Comparison of ENCODE assay signal across 15 cellular contexts in genomic region chr10:97522071-97522470, GRCh38. TPM values are rescaled to one million over a fixed set of nuclear protein-coding genes. Genes with fewer than 3 reads are reported as not detected.
DNase-seq lines count a peak whose midpoint lies in the region; ATAC-seq, FAIRE-seq and TF ChIP-seq lines count a peak whose summit lies in the region.
"Had no signal": no experiment of that assay in that cellular context is flagged by ENCODE, and none has a peak within 500 bp of the region (broad histone marks: within the 10 kb centered on the region; RNA-seq: fewer than 3 reads in every experiment).

No MANE protein-coding gene starts in this region.

- no peak overlapping the region for H2BK12ac ChIP-seq in H1 (ENCODE audit: low read depth, low read length)

- CTCF ChIA-PET in H1 (lab: Charles Lee; ENCODE audit: partially characterized antibody) = interaction anchor here (0.6 to 19.6 kb wide), 15 partner anchors 11 to 190 kb away, joined by 3 to 283 read pairs (median 6); partner anchors contain the start of genes ANKRD2 and UBTD1

- ATAC-seq in upper lobe of left lung (ENCODE audit: low FRiP score in 2 of 2) = no peak

- H3K36me3 Mint-ChIP-seq in neural progenitor cell = peaks cover 2% of the 10 kb centered on the region
- H3K36me3 Mint-ChIP-seq: CD4-positive, alpha-beta memory T cell had no signal

- H3K4me2 ChIP-seq in H1 (ENCODE audit: insufficient read depth in 1 of 2, low read depth in 2 of 2, low read length in 2 of 2) = no peak overlapping the region; a peak in 1 of 4 replicates
- H3K4me2 ChIP-seq in neural progenitor cell = no peak overlapping the region

- TF ChIP-seq RAD21 in H1 (IDR thresholded peaks at IDR 0.05 in 1 of 2, conservative IDR thresholded peaks at IDR 0.05 in 1 of 2; ENCODE audit: low read depth in 2 of 2, low read length in 2 of 2) = no peak

- H4K91ac ChIP-seq in H1 (replicated peaks; ENCODE audit: insufficient read length, low read length) = peak overlapping the region; percentile 30

- H3K9ac ChIP-seq in H1 (replicated peaks in 1 of 4; ENCODE audit: extremely low read depth in 1 of 4, low read depth in 3 of 4, low read length in 3 of 4) (no peak overlapping the region; a peak in 1 of 7 replicates), neural progenitor cell (no peak overlapping the region)

- H2AFZ ChIP-seq in H1 (ENCODE audit: low read length) (no peak overlapping the region), neural progenitor cell (replicated peaks) (no peak overlapping the region)

- WGBS in H1 (ENCODE audit: extremely low coverage in 1 of 2, insufficient coverage in 1 of 2, insufficient read length in 1 of 2, insufficient replicate concordance in 2 of 2, low coverage in 1 of 2, low lambda C conversion rate in 2 of 2, missing lambda C conversion rate in 1 of 2), 2 experiments = 94% methylated on average over 6 of the region's 6 CpGs; no CpG with 5 or more reads in 1 of the 2 experiments
- 39 to 64% methylated on average over 6 of the region's 6 CpGs for WGBS in upper lobe of left lung, 2 donors

- H3K79me2 ChIP-seq in H1 (ENCODE audit: control insufficient read depth in 1 of 2, insufficient read depth in 2 of 2, low read length in 2 of 2) = peaks cover 0 to 32% of the 10 kb centered on the region in 2 experiments; a peak in 2 of 4 replicates
- H3K79me2 ChIP-seq in neural progenitor cell (ENCODE audit: low read depth) = peaks cover 5% of the 10 kb centered on the region

- H4K20me1 ChIP-seq in H1 (replicated peaks in 1 of 2; ENCODE audit: control insufficient read depth in 1 of 2, insufficient read depth in 2 of 2, low read length in 2 of 2) (peaks cover 0 to 1% of the 10 kb centered on the region in 2 experiments), neural progenitor cell (ENCODE audit: low read depth) (peaks cover 6% of the 10 kb centered on the region)

- POLR2A ChIA-PET in H1 (lab: Charles Lee; ENCODE audit: partially characterized antibody) = interaction anchor here (0.8 to 3.4 kb wide), 9 partner anchors 10 to 61 kb away, joined by 3 to 12 read pairs (median 6); partner anchors contain the start of gene UBTD1

- no peak overlapping the region for H3K23ac ChIP-seq in H1 (ENCODE audit: insufficient read length)

- in situ Hi-C loops in brain microvascular endothelial cell (cut with HindIII; ENCODE audit: low pct_ligation_motif_present, low sequenced_read_pairs) = no loop called here

- H4K8ac ChIP-seq in H1 (ENCODE audit: extremely low read depth, insufficient read depth, low read length) = no peak overlapping the region

- H3F3A ChIP-seq in neural progenitor cell (ENCODE audit: low read depth) = no peaks in the 10 kb centered on the region

- H3K27me3 Mint-ChIP-seq in neural progenitor cell (ENCODE audit: insufficient read depth, low read depth) = peaks cover 7% of the 10 kb centered on the region

- no peak for FAIRE-seq in H1 (lab: Jason Lieb, UNC)

- H2BK120ac ChIP-seq in H1 (replicated peaks; ENCODE audit: low read depth, low read length) = no peak overlapping the region

- H3K4me3 Mint-ChIP-seq in neural progenitor cell = no peak overlapping the region
- H3K4me3 Mint-ChIP-seq: CD4-positive, alpha-beta memory T cell had no signal

- no peak overlapping the region for H3K14ac ChIP-seq in H1 (ENCODE audit: insufficient read length)

- no peak overlapping the region for H3K18ac ChIP-seq in H1 (ENCODE audit: extremely low read depth, low read length)

- H3K4me1 Mint-ChIP-seq in neural progenitor cell = peaks cover 13% of the 10 kb centered on the region
- H3K4me1 Mint-ChIP-seq: CD4-positive, alpha-beta memory T cell had no signal

- H4K5ac ChIP-seq in H1 (ENCODE audit: insufficient read length, low read depth, low read length) = no peak overlapping the region

- no peak overlapping the region for H3K4me3 ChIP-seq in H1 (ENCODE audit: extremely low read depth in 1 of 4, insufficient read depth in 2 of 4, low read depth in 3 of 4, low read length in 4 of 4)
- no peak overlapping the region for H3K4me3 ChIP-seq in right atrium auricular region
- H3K4me3 ChIP-seq in neural progenitor cell = no peak overlapping the region
- H3K4me3 ChIP-seq in upper lobe of left lung = no peak overlapping the region
- no peak overlapping the region for H3K4me3 ChIP-seq in brain microvascular endothelial cell (ENCODE audit: low read depth, low read length)
- no peak overlapping the region for H3K4me3 ChIP-seq in foreskin fibroblast (ENCODE audit: low read depth in 1 of 2, low read length in 2 of 2)

- H3K79me1 ChIP-seq in H1 (ENCODE audit: low read depth, low read length) = peaks cover 21% of the 10 kb centered on the region

- H3K27ac Mint-ChIP-seq in neural progenitor cell = peak overlapping the region; percentile 1

- H2BK5ac ChIP-seq in H1 (ENCODE audit: low read depth, low read length) = no peak overlapping the region

- no peak overlapping the region for H3K27ac ChIP-seq in H1 (ENCODE audit: low read depth, low read length)
- H3K27ac ChIP-seq in right atrium auricular region = peak overlapping the region; percentile 27 to 53
- no peak overlapping the region for H3K27ac ChIP-seq in neural progenitor cell
- peak overlapping the region; percentile 47 to 86 (median 74) for H3K27ac ChIP-seq in upper lobe of left lung
- no peak overlapping the region for H3K27ac ChIP-seq in brain microvascular endothelial cell

- H3K4ac ChIP-seq in H1 (replicated peaks; ENCODE audit: insufficient read length, low read depth, low read length) = no peak overlapping the region

- H2AK5ac ChIP-seq in H1 (ENCODE audit: low read depth, low read length) = peak overlapping the region; percentile 30; the same call in 1 of the 2 replicates

- no peak overlapping the region for H2BK15ac ChIP-seq in H1 (ENCODE audit: low read length)

- no peaks in the 10 kb centered on the region for H3K9me3 ChIP-seq in H1 (ENCODE audit: insufficient read depth in 2 of 2, low read depth in 1 of 2, low read length in 1 of 2)
- no peaks in the 10 kb centered on the region for H3K9me3 ChIP-seq in right atrium auricular region
- no peaks in the 10 kb centered on the region for H3K9me3 ChIP-seq in neural progenitor cell (ENCODE audit: low read depth)
- no peaks in the 10 kb centered on the region for H3K9me3 ChIP-seq in upper lobe of left lung

- H2BK20ac ChIP-seq in H1 (ENCODE audit: low read length) = no peak overlapping the region

- H3K27me3 ChIP-seq in H1 (replicated peaks in 1 of 4; ENCODE audit: control insufficient read depth in 3 of 4, extremely low read depth in 1 of 4, insufficient read depth in 3 of 4, low read length in 3 of 4) (no peaks in the 10 kb centered on the region), right atrium auricular region (no peaks in the 10 kb centered on the region), neural progenitor cell (no peaks in the 10 kb centered on the region), upper lobe of left lung (no peaks in the 10 kb centered on the region), brain microvascular endothelial cell (replicated peaks) (no peaks in the 10 kb centered on the region)

- TF ChIP-seq POLR2A in H1 (IDR thresholded peaks at IDR 0.05; ENCODE audit: control extremely low read depth in 1 of 2, low read depth in 2 of 2, low read length in 2 of 2) (no peak), upper lobe of left lung (IDR thresholded peaks at IDR 0.05) (no peak)

- no peak overlapping the region for H3K56ac ChIP-seq in H1 (replicated peaks; ENCODE audit: insufficient read length, low read depth, low read length)

- H3K36me3 ChIP-seq in H1 (ENCODE audit: control insufficient read depth in 2 of 4, insufficient read depth in 4 of 4, low read length in 3 of 4) (no peaks in the 10 kb centered on the region), right atrium auricular region (no peaks in the 10 kb centered on the region), neural progenitor cell (no peaks in the 10 kb centered on the region), upper lobe of left lung (no peaks in the 10 kb centered on the region), brain microvascular endothelial cell (replicated peaks) (no peaks in the 10 kb centered on the region)

- H3K4me1 ChIP-seq in H1 (replicated peaks in 1 of 4; ENCODE audit: control insufficient read depth in 3 of 4, insufficient read depth in 4 of 4, low read length in 3 of 4) (peaks cover 11 to 23% (median 19%) of the 10 kb centered on the region in 4 experiments), right atrium auricular region (peaks cover 0 to 71% of the 10 kb centered on the region in 2 donors), neural progenitor cell (peaks cover 9% of the 10 kb centered on the region), upper lobe of left lung (peaks cover 20 to 84% (median 47%) of the 10 kb centered on the region in 4 donors)

- DNase-seq in H1 (ENCODE audit: low read depth in 1 of 2, low spot score in 2 of 2) (no peak), right atrium auricular region (ENCODE audit: low spot score) (no peak), neural progenitor cell (ENCODE audit: low spot score) (no peak), upper lobe of left lung (no peak), brain microvascular endothelial cell (no peak), DMS153 treated with DMSO at 0.1 percent for 48 hours (lab: John Stamatoyannopoulos, UW; ENCODE audit: unreplicated experiment) (no peak), foreskin fibroblast (no peak)
- DNase-seq: ACHN; CD4-positive, alpha-beta memory T cell; DMS79; HCEC 1CT; MM.1S; NCI-H1092 treated with DMSO at 0.1 percent for 48 hours; NCI-H2081 treated with DMSO at 0.1 percent for 48 hours; NCI-H510A treated with DMSO at 0.1 percent for 48 hours had no signal

- TF ChIP-seq EP300 in H1 (IDR thresholded peaks at IDR 0.05; ENCODE audit: borderline replicate concordance in 1 of 2, low read depth in 2 of 2, low read length in 2 of 2) (no peak), upper lobe of left lung (IDR thresholded peaks at IDR 0.05) (no peak)

- TF ChIP-seq CTCF in H1 (IDR thresholded peaks at IDR 0.05; ENCODE audit: control extremely low read depth in 1 of 3, insufficient read depth in 1 of 3, low read depth in 1 of 3, low read length in 3 of 3) (no peak), right atrium auricular region (IDR thresholded peaks at IDR 0.05) (no peak), neural progenitor cell (IDR thresholded peaks at IDR 0.05) (no peak), upper lobe of left lung (IDR thresholded peaks at IDR 0.05) (no peak), brain microvascular endothelial cell (IDR thresholded peaks at IDR 0.05; ENCODE audit: low read depth, low read length, missing control alignments) (no peak), foreskin fibroblast (IDR thresholded peaks at IDR 0.05; ENCODE audit: low read depth, low read length) (no peak)

- no peaks in the 10 kb centered on the region for H3K9me3 Mint-ChIP-seq in neural progenitor cell
- H3K9me3 Mint-ChIP-seq: CD4-positive, alpha-beta memory T cell had no signal

- H3K23me2 ChIP-seq in H1 (ENCODE audit: low read depth, low read length) = no peaks in the 10 kb centered on the region

RNA-seq across cellular contexts. Expression of gene UBTD1, which starts 23.3 kb away (rescaled TPM):
- total RNA-seq in H1 (2021; fragmentation: NEBNext Ultra II Directional; extraction: Animal tissue kit (Norgen Biotek cat#: 25700)) = 22.3 and 23.1 TPM in 2 replicates
- 36.2 and 48.8 TPM in 2 replicates for polyA plus RNA-seq in H1 (2011; rRNA removed)
- polyA plus RNA-seq in H1 (2011; cell fraction: cytosol; rRNA removed) = 32.2 TPM
- polyA plus RNA-seq in H1 (2011; cell fraction: nucleus; rRNA removed) = 27.8 TPM
- polyA plus RNA-seq in H1 (2012, experiment 1 of 2) = 11.7 to 21.5 TPM (median 19.8 TPM) in 4 replicates
- 25.5 TPM for polyA plus RNA-seq in H1 (2012, experiment 2 of 2)
- 17.5 TPM for polyA plus RNA-seq in H1 (2013, experiment 1 of 2)
- polyA plus RNA-seq in H1 (2013, experiment 2 of 2) = 17.5 TPM
- polyA minus RNA-seq in H1 (2011; rRNA and poly(A)+ RNA removed) = 6.4 and 7.2 TPM in 2 replicates
- polyA minus RNA-seq in H1 (2011; cell fraction: cytosol; rRNA and poly(A)+ RNA removed) = 15.3 TPM
- 10.8 TPM for polyA minus RNA-seq in H1 (2011; cell fraction: nucleus; rRNA and poly(A)+ RNA removed)
- total RNA-seq in right atrium auricular region = 10 to 100 TPM; 26.7 to 30.7 TPM
- total RNA-seq in neural progenitor cell (ENCODE audit: low replicate concordance) = 4.7 and 15.7 TPM in 2 replicates
- 10 to 100 TPM; 40.6 to 93.1 (median 67.3) TPM for total RNA-seq in upper lobe of left lung

RNA-seq across cellular contexts. Expression of gene MMS19, which starts 23.8 kb away (rescaled TPM):
- total RNA-seq in H1 (2021; fragmentation: NEBNext Ultra II Directional; extraction: Animal tissue kit (Norgen Biotek cat#: 25700)) = 128 and 130 TPM in 2 replicates
- polyA plus RNA-seq in H1 (2011; rRNA removed) = 221 and 228 TPM in 2 replicates
- polyA plus RNA-seq in H1 (2011; cell fraction: cytosol; rRNA removed) = 183 TPM
- polyA plus RNA-seq in H1 (2011; cell fraction: nucleus; rRNA removed) = 470 TPM
- polyA plus RNA-seq in H1 (2012, experiment 1 of 2) = 107 to 133 TPM (median 128 TPM) in 4 replicates
- 131 TPM for polyA plus RNA-seq in H1 (2012, experiment 2 of 2)
- polyA plus RNA-seq in H1 (2013, experiment 1 of 2) = 125 TPM
- 122 TPM for polyA plus RNA-seq in H1 (2013, experiment 2 of 2)
- 326 and 376 TPM in 2 replicates for polyA minus RNA-seq in H1 (2011; rRNA and poly(A)+ RNA removed)
- 92.1 TPM for polyA minus RNA-seq in H1 (2011; cell fraction: cytosol; rRNA and poly(A)+ RNA removed)
- 160 TPM for polyA minus RNA-seq in H1 (2011; cell fraction: nucleus; rRNA and poly(A)+ RNA removed)
- total RNA-seq in right atrium auricular region (10 to 100 TPM; 48.0 to 51.8 TPM), neural progenitor cell (ENCODE audit: low replicate concordance) (127 and 216 TPM in 2 replicates), upper lobe of left lung (100 to 1,000 TPM in 1 of 6 donors, 10 to 100 TPM in 5; 62.5 to 148 (median 77.0) TPM)

RNA-seq across cellular contexts. Expression of gene ANKRD2, which starts 50.5 kb away (rescaled TPM):
- not detected in 2 replicates for total RNA-seq in H1 (2021; fragmentation: NEBNext Ultra II Directional; extraction: Animal tissue kit (Norgen Biotek cat#: 25700))
- polyA plus RNA-seq in H1 (2011; rRNA removed) = not detected in 2 replicates
- not detected for polyA plus RNA-seq in H1 (2011; cell fraction: cytosol; rRNA removed)
- polyA plus RNA-seq in H1 (2011; cell fraction: nucleus; rRNA removed) = not detected
- polyA plus RNA-seq in H1 (2012, experiment 1 of 2) = not detected in 4 replicates
- polyA plus RNA-seq in H1 (2012, experiment 2 of 2) = not detected
- polyA plus RNA-seq in H1 (2013, experiment 1 of 2) = not detected
- not detected for polyA plus RNA-seq in H1 (2013, experiment 2 of 2)
- not detected in 2 replicates for polyA minus RNA-seq in H1 (2011; rRNA and poly(A)+ RNA removed)
- not detected for polyA minus RNA-seq in H1 (2011; cell fraction: cytosol; rRNA and poly(A)+ RNA removed)
- polyA minus RNA-seq in H1 (2011; cell fraction: nucleus; rRNA and poly(A)+ RNA removed) = not detected
- 100 to 1,000 TPM in 1 of 2 donors, 10 to 100 TPM in 1; 25.7 to 204 TPM for total RNA-seq in right atrium auricular region
- not detected in 2 replicates for total RNA-seq in neural progenitor cell (ENCODE audit: low replicate concordance)
- total RNA-seq in upper lobe of left lung = 1 to 10 TPM in 3 of 6 donors, under 1 TPM in 2, not detected in 1; 0.67 to 2.4 (median 1.1) TPM
- total RNA-seq: CD4-positive, alpha-beta memory T cell had no signal
- polyA plus RNA-seq: CD4-positive, alpha-beta memory T cell had no signal

Comparison
In these comparisons a context has a peak if more than half of its experiments do, and no peak if none do; other contexts are left out.
1. H3K27ac ChIP-seq: peak in right atrium auricular region (2 of 2) and upper lobe of left lung (4 of 4); none in H1 (single experiment), neural progenitor cell (single experiment) and brain microvascular endothelial cell (single experiment).
2. RNA of gene ANKRD2, which starts 50.5 kb away (total RNA-seq): 25.7 to 204 TPM in right atrium auricular region; 0.67 to 2.4 TPM in upper lobe of left lung, not detected in H1 and not detected in neural progenitor cell; every median in the first group is over 4 times any median in the second.